ENCODE assay signal across 13 cellular contexts in genomic region chr16:28601589-28601988, GRCh38. TPM values are rescaled to one million over a fixed set of nuclear protein-coding genes. Genes with fewer than 3 reads are reported as not detected.
"Had no signal": no experiment of that assay in that cellular context is flagged by ENCODE, and none has a peak within 500 bp of the region (broad histone marks: within the 10 kb centered on the region; RNA-seq: fewer than 3 reads in every experiment).

No MANE protein-coding gene starts in this region.

RNA-seq across cellular contexts. Expression of gene SULT1A2, which starts 4.7 kb away (rescaled TPM):
- total RNA-seq: lower leg skin, lung microvascular endothelial cell, occipital lobe, suprapubic skin, thoracic aorta had no signal

RNA-seq across cellular contexts. Expression of gene NPIPB8, which starts 36.3 kb away (rescaled TPM):
- total RNA-seq: kidney epithelial cell, left ventricle myocardium inferior, lower leg skin, mucosa of gallbladder, occipital lobe, osteocyte, pulmonary artery endothelial cell, right atrium auricular region, subcutaneous adipose tissue, thoracic aorta had no signal
- polyA plus RNA-seq: immature natural killer cell had no signal
